15 cellular contexts compared by ENCODE assay signal in the genomic region with DNA sequence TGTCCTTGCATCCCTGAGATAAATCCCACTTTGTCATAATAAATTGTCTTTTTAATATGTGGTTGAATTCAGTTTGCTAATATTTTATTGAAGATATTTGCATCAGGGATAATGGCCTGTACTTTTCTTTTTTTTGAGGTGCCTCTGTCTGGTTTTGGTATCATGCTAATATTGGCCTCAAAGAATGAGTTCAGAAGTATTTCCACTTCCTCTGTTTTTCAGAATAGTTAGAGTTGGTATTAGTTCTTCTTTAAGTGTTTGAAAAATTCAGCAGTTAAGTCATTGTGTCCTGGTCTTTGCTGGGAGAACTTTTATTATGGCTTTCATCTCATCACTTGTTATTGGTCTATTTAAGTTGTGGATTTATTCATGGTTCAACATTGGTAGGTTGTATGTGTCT.
"Had no signal": no experiment of that assay in that cellular context is flagged by ENCODE, and none has a peak within 500 bp of the region (broad histone marks: within the 10 kb centered on the region; RNA-seq: fewer than 3 reads in every experiment).

No MANE protein-coding gene starts in this region.

- H3K9me3 ChIP-seq: esophagus muscularis mucosa, right atrium auricular region, tibial artery had no signal

- H3K36me3 ChIP-seq: esophagus muscularis mucosa, right atrium auricular region, tibial artery had no signal

- H3K27ac ChIP-seq: dorsolateral prefrontal cortex, esophagus muscularis mucosa, right atrium auricular region, skin epidermis, tibial artery had no signal

- H3K9me3 Mint-ChIP-seq: activated naive CD4-positive, alpha-beta T cell treated with anti-CD3 and anti-CD28 coated beads, Interleukin-2, amount 50 U/mL, for 24 hours; naive thymus-derived CD4-positive, alpha-beta T cell had no signal

- H3K27me3 ChIP-seq: dorsolateral prefrontal cortex, esophagus muscularis mucosa, right atrium auricular region, tibial artery had no signal

- DNase-seq: activated CD4-positive, alpha-beta T cell treated with anti-CD3 and anti-CD28 coated beads for 4 hours; activated effector memory CD4-positive, alpha-beta T cell treated with Interleukin-2 at 50 U/mL for 16 hours; activated T-cell treated with anti-CD3 and anti-CD28 coated beads for 4 hours; amygdala; dorsolateral prefrontal cortex; glutamatergic neuron; left cardiac atrium; naive thymus-derived CD4-positive, alpha-beta T cell; tibial artery had no signal

- ATAC-seq: left cardiac atrium; naive thymus-derived CD4-positive, alpha-beta T cell; stimulated activated memory B cell treated with anti-CD40 and anti-IgM and Interleukin-4, amounts not matched to agents 10 μg/mL and 1 μg/mL and 100 μg/mL, for 72 hours had no signal

- H3K4me3 Mint-ChIP-seq: stimulated activated memory B cell treated with anti-CD40 and anti-IgM and Interleukin-4, amounts not matched to agents 10 μg/mL and 1 μg/mL and 100 μg/mL, for 72 hours had no signal

- H3K4me1 ChIP-seq: esophagus muscularis mucosa, right atrium auricular region, tibial artery had no signal

- H3K27me3 Mint-ChIP-seq: activated naive CD4-positive, alpha-beta T cell treated with anti-CD3 and anti-CD28 coated beads, Interleukin-2, amount 50 U/mL, for 24 hours; naive thymus-derived CD4-positive, alpha-beta T cell; stimulated activated memory B cell treated with anti-CD40 and anti-IgM and Interleukin-4, amounts not matched to agents 10 μg/mL and 1 μg/mL and 100 μg/mL, for 72 hours had no signal

- H3K4me3 ChIP-seq: dorsolateral prefrontal cortex, esophagus muscularis mucosa, lung, right atrium auricular region, skin epidermis, tibial artery had no signal

- H3K27ac Mint-ChIP-seq: activated naive CD4-positive, alpha-beta T cell treated with anti-CD3 and anti-CD28 coated beads, Interleukin-2, amount 50 U/mL, for 24 hours; naive thymus-derived CD4-positive, alpha-beta T cell; stimulated activated memory B cell treated with anti-CD40 and anti-IgM and Interleukin-4, amounts not matched to agents 10 μg/mL and 1 μg/mL and 100 μg/mL, for 72 hours had no signal

- H3K36me3 Mint-ChIP-seq: activated naive CD4-positive, alpha-beta T cell treated with anti-CD3 and anti-CD28 coated beads, Interleukin-2, amount 50 U/mL, for 24 hours; naive thymus-derived CD4-positive, alpha-beta T cell; stimulated activated memory B cell treated with anti-CD40 and anti-IgM and Interleukin-4, amounts not matched to agents 10 μg/mL and 1 μg/mL and 100 μg/mL, for 72 hours had no signal
